ENCODE assay signal across 8 cellular contexts in the genomic region with DNA sequence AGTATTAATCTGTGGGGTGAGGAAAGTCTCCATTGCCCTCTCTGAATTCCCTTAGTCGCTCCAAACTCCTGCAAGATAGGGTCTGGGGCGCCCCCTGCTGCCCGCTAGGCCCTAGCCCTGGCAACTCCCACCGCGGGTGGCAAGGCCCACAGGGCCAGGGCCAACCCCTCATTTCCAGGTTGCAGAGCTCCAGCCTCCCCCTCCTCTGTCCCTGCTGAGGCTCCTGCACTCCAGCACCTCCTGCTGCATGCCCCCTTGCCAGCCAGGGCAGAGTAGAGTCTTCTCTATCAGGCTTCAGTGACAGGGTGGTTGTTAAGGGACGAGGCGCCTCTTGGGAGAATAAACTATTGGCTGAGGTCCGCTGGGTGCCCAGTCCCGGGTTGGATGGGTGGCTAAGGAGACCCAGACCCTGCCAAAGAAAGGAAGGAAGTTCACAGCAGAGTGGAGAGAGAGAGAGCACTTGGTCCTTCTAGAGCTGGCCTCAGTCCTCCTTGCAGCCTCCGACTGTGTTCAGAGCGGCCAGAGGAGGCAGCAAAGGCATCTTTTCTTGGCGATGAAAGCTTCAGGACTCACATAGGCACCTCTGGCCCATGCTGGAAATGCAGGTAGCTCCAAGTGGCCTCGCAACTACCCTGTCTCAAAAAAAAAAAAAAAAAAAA. TPM values are rescaled to one million over a fixed set of nuclear protein-coding genes. Genes with fewer than 3 reads are reported as not detected.
DNase-seq lines count a peak whose midpoint lies in the region; ATAC-seq and TF ChIP-seq lines count a peak whose summit lies in the region.

No MANE protein-coding gene starts in this region.

- no peak overlapping the region for H3K4me3 ChIP-seq in HUES48 (ENCODE audit: low read depth, low read length)
- no peak overlapping the region for H3K4me3 ChIP-seq in neural progenitor cell
- H3K4me3 ChIP-seq in stomach = peak overlapping the region in 3 of 4 donors; percentile 6 to 28 (median 15)

- DNase-seq in COLO668 (lab: John Stamatoyannopoulos, UW; ENCODE audit: unreplicated experiment) (peak; percentile 66), RPMI8226 (peak; percentile 83), fibroblast of the conjunctiva (ENCODE audit: low read depth) (peak; percentile 57), neural progenitor cell (ENCODE audit: low spot score) (peak; percentile 90), stomach (peak; percentile 88)
- DNase-seq in activated T-helper 1 cell treated with anti-CD3 and anti-CD28 coated beads, Interleukin-12 subunit alpha, Interleukin-12 subunit beta, Interleukin-2, Interleukin-4 antibody, amounts not matched to agents 30 ng/mL and 10 ng/mL and 1 ng/mL, durations not matched to agents 14 hours and 24 hours and 36 hours (ENCODE audit: low spot score) = peak; percentile 72

- no peak for TF ChIP-seq POLR2A in stomach (IDR thresholded peaks at IDR 0.05)

- no peaks in the 10 kb centered on the region for H3K9me3 ChIP-seq in HUES48 (ENCODE audit: control insufficient read depth, insufficient read depth, low read length)
- H3K9me3 ChIP-seq in neural progenitor cell (ENCODE audit: low read depth) = no peaks in the 10 kb centered on the region
- no peaks in the 10 kb centered on the region for H3K9me3 ChIP-seq in stomach

- H3K9me3 Mint-ChIP-seq in activated T-helper 1 cell treated with anti-CD3 and anti-CD28 coated beads, Interleukin-12 subunit alpha, Interleukin-12 subunit beta, Interleukin-2, Interleukin-4 antibody, amounts not matched to agents 30 ng/mL and 10 ng/mL and 1 ng/mL, durations not matched to agents 14 hours and 24 hours and 36 hours = no peaks in the 10 kb centered on the region
- no peaks in the 10 kb centered on the region for H3K9me3 Mint-ChIP-seq in neural progenitor cell

- H3K27me3 ChIP-seq in HUES48 (ENCODE audit: control insufficient read depth, insufficient read depth, low read length) (no peaks in the 10 kb centered on the region), neural progenitor cell (no peaks in the 10 kb centered on the region), stomach (no peaks in the 10 kb centered on the region)

- no peaks in the 10 kb centered on the region for H3K79me2 ChIP-seq in neural progenitor cell (ENCODE audit: low read depth)

- ATAC-seq in GM19467 (IDR thresholded peaks at IDR 0.05; ENCODE audit: unreplicated experiment) = peak; percentile 63

- WGBS in stomach, 5 donors = 16 to 21% (median 19%) methylated on average over 10 to 13 of the region's 13 CpGs

- TF ChIP-seq CTCF in neural progenitor cell (IDR thresholded peaks at IDR 0.05) (peak; percentile 71), stomach (IDR thresholded peaks at IDR 0.05) (peak in 5 of 7 experiments; percentile 59 to 89 (median 69))

- TF ChIP-seq EP300 in stomach (IDR thresholded peaks at IDR 0.05) = no peak

- no peaks in the 10 kb centered on the region for H3K36me3 ChIP-seq in HUES48 (ENCODE audit: control insufficient read depth, insufficient read depth, low read length)
- H3K36me3 ChIP-seq in neural progenitor cell = no peaks in the 10 kb centered on the region
- peaks cover 0 to 3% (median 1%) of the 10 kb centered on the region in 4 donors for H3K36me3 ChIP-seq in stomach

- peaks cover 14% of the 10 kb centered on the region for H3K4me1 Mint-ChIP-seq in activated T-helper 1 cell treated with anti-CD3 and anti-CD28 coated beads, Interleukin-12 subunit alpha, Interleukin-12 subunit beta, Interleukin-2, Interleukin-4 antibody, amounts not matched to agents 30 ng/mL and 10 ng/mL and 1 ng/mL, durations not matched to agents 14 hours and 24 hours and 36 hours (ENCODE audit: low read depth)
- H3K4me1 Mint-ChIP-seq in neural progenitor cell = peaks cover 4% of the 10 kb centered on the region

- H3K4me3 Mint-ChIP-seq in activated T-helper 1 cell treated with anti-CD3 and anti-CD28 coated beads, Interleukin-12 subunit alpha, Interleukin-12 subunit beta, Interleukin-2, Interleukin-4 antibody, amounts not matched to agents 30 ng/mL and 10 ng/mL and 1 ng/mL, durations not matched to agents 14 hours and 24 hours and 36 hours = no peak overlapping the region
- H3K4me3 Mint-ChIP-seq in neural progenitor cell = no peak overlapping the region

- H3K4me1 ChIP-seq in HUES48 (ENCODE audit: control insufficient read depth, insufficient read depth, low read length) (peaks cover 13% of the 10 kb centered on the region), neural progenitor cell (peaks cover 6% of the 10 kb centered on the region), stomach (peaks cover 4 to 20% (median 18%) of the 10 kb centered on the region in 4 donors)

- H4K20me1 ChIP-seq in neural progenitor cell (ENCODE audit: low read depth) = no peaks in the 10 kb centered on the region

- peak overlapping the region; percentile 52 for H3K27ac Mint-ChIP-seq in activated T-helper 1 cell treated with anti-CD3 and anti-CD28 coated beads, Interleukin-12 subunit alpha, Interleukin-12 subunit beta, Interleukin-2, Interleukin-4 antibody, amounts not matched to agents 30 ng/mL and 10 ng/mL and 1 ng/mL, durations not matched to agents 14 hours and 24 hours and 36 hours
- peak overlapping the region; percentile 90 for H3K27ac Mint-ChIP-seq in neural progenitor cell

- peaks cover 12% of the 10 kb centered on the region for H3F3A ChIP-seq in neural progenitor cell (ENCODE audit: low read depth)

- intact Hi-C loops in activated T-helper 1 cell treated with anti-CD3 and anti-CD28 coated beads, Interleukin-12 subunit alpha, Interleukin-12 subunit beta, Interleukin-2, Interleukin-4 antibody, amounts not matched to agents 30 ng/mL and 10 ng/mL and 1 ng/mL, durations not matched to agents 14 hours and 24 hours and 36 hours (cut with micrococcal nuclease) = loop anchor here (1.0 to 2.0 kb wide), 8 partner anchors 22 to 402 kb away; a partner anchor contains a TSS
- intact Hi-C loops in stomach (cut with DNase I; ENCODE audit: low total_unique reads) = no loop called here

- H3K4me2 ChIP-seq in neural progenitor cell = peak overlapping the region; percentile 40

- H3K27ac ChIP-seq in HUES48 (ENCODE audit: low read depth, low read length) (peak overlapping the region; percentile 52), neural progenitor cell (no peak overlapping the region), stomach (peak overlapping the region in 4 of 5 donors; percentile 16 to 53 (median 36))

- no peaks in the 10 kb centered on the region for H3K27me3 Mint-ChIP-seq in activated T-helper 1 cell treated with anti-CD3 and anti-CD28 coated beads, Interleukin-12 subunit alpha, Interleukin-12 subunit beta, Interleukin-2, Interleukin-4 antibody, amounts not matched to agents 30 ng/mL and 10 ng/mL and 1 ng/mL, durations not matched to agents 14 hours and 24 hours and 36 hours (ENCODE audit: insufficient read depth)
- H3K27me3 Mint-ChIP-seq in neural progenitor cell (ENCODE audit: insufficient read depth, low read depth) = peaks cover 4% of the 10 kb centered on the region

- H3K9ac ChIP-seq in HUES48 (ENCODE audit: low read depth, low read length) = no peak overlapping the region
- no peak overlapping the region for H3K9ac ChIP-seq in neural progenitor cell

- H3K36me3 Mint-ChIP-seq in activated T-helper 1 cell treated with anti-CD3 and anti-CD28 coated beads, Interleukin-12 subunit alpha, Interleukin-12 subunit beta, Interleukin-2, Interleukin-4 antibody, amounts not matched to agents 30 ng/mL and 10 ng/mL and 1 ng/mL, durations not matched to agents 14 hours and 24 hours and 36 hours (ENCODE audit: low read depth) = no peaks in the 10 kb centered on the region
- no peaks in the 10 kb centered on the region for H3K36me3 Mint-ChIP-seq in neural progenitor cell

- peak overlapping the region; percentile 100 for H2AFZ ChIP-seq in neural progenitor cell (replicated peaks)

RNA-seq across cellular contexts. Expression of a gene that starts 45.6 kb away (rescaled TPM):
- total RNA-seq in activated T-helper 1 cell treated with anti-CD3 and anti-CD28 coated beads, Interleukin-12 subunit alpha, Interleukin-12 subunit beta, Interleukin-2, Interleukin-4 antibody, amounts not matched to agents 30 ng/mL and 10 ng/mL and 1 ng/mL, durations not matched to agents 14 hours and 24 hours and 36 hours = 49.1 and 49.8 TPM in 2 replicates
- total RNA-seq in neural progenitor cell (ENCODE audit: low replicate concordance) (28.9 and 31.4 TPM in 2 replicates), stomach (10 to 100 TPM in 4 of 5 donors, 1 to 10 TPM in 1; 9.0 to 81.9 (median 47.2) TPM)
- 10 to 100 TPM; 24.7 to 52.5 (median 25.4) TPM for polyA plus RNA-seq in stomach

Comparison
In these comparisons a context has a peak if more than half of its experiments do, and no peak if none do; other contexts are left out.
1. H3K4me3 ChIP-seq: peak in stomach (3 of 4); none in HUES48 (single experiment) and neural progenitor cell (single experiment).
2. Peak in every context shown above with its lines, with median percentiles within 50 percentile points of each other: DNase-seq.